ENCODE assay signal across 8 cellular contexts in genomic region chr18:26655614-26656400, GRCh38.
DNase-seq lines count a peak whose midpoint lies in the region; ATAC-seq and TF ChIP-seq lines count a peak whose summit lies in the region.

No MANE protein-coding gene starts in this region.

- H3K79me2 ChIP-seq in OCI-LY3 (ENCODE audit: low read length): no peaks in the 10 kb centered on the region

- peaks cover 4% of the 10 kb centered on the region; the same call in 1 of the 2 replicates for H3K4me1 ChIP-seq in OCI-LY3 (ENCODE audit: low read length)
- H3K4me1 ChIP-seq in duodenal mucosa (ENCODE audit: control insufficient read depth in 1 of 2, insufficient read depth in 2 of 2, low read length in 2 of 2): peaks cover 12 to 13% of the 10 kb centered on the region in 2 donors

- TF ChIP-seq POLR2A in lower leg skin (IDR thresholded peaks at IDR 0.05): no peak

- peak overlapping the region; percentile 74 for H3K4me2 ChIP-seq in OCI-LY3 (ENCODE audit: low read length)

- H3K36me3 ChIP-seq in OCI-LY3 (replicated peaks; ENCODE audit: low read depth, low read length) (no peaks in the 10 kb centered on the region), duodenal mucosa (ENCODE audit: control insufficient read depth in 1 of 2, insufficient read depth in 2 of 2, low read length in 2 of 2) (no peaks in the 10 kb centered on the region)

- peaks cover 3 to 4% of the 10 kb centered on the region in 2 donors for H3K36me3 Mint-ChIP-seq in CD14-positive monocyte
- no peaks in the 10 kb centered on the region for H3K36me3 Mint-ChIP-seq in HFFc6 (ENCODE audit: low read depth)

- no peaks in the 10 kb centered on the region for H4K20me1 ChIP-seq in OCI-LY3 (ENCODE audit: insufficient read depth, low read length)

- WGBS in lower leg skin, 2 donors: 1 to 2% methylated on average over 54 to 56 of the region's 56 CpGs

- no peak overlapping the region for H3K27ac ChIP-seq in OCI-LY3 (ENCODE audit: low read length)
- no peak overlapping the region for H3K27ac ChIP-seq in duodenal mucosa (ENCODE audit: low read depth, low read length)
- peak overlapping the region; percentile 65 for H3K27ac ChIP-seq in temporal lobe (ENCODE audit: low read depth, low read length)

- DNase-seq in CD14-positive monocyte (ENCODE audit: low spot score) (no peak), HFFc6 (peak; percentile 5), lower leg skin (ENCODE audit: low spot score in 2 of 2) (peak; percentile 23 to 88)
- DNase-seq in activated naive CD4-positive, alpha-beta T cell (lab: John Stamatoyannopoulos, UW): no peak

- H2AFZ ChIP-seq in OCI-LY3 (ENCODE audit: low read depth, low read length): peak overlapping the region; percentile 43; the same call in 1 of the 2 replicates

- H3K27ac Mint-ChIP-seq in CD14-positive monocyte (peak overlapping the region in 1 of 7 donors; percentile 50), HFFc6 (no peak overlapping the region)

- H3K9me3 Mint-ChIP-seq in CD14-positive monocyte (peaks cover 0 to 5% (median 0%) of the 10 kb centered on the region in 7 donors), HFFc6 (no peaks in the 10 kb centered on the region)

- peaks cover 48% of the 10 kb centered on the region for H3K27me3 ChIP-seq in OCI-LY3 (ENCODE audit: low read depth, low read length)
- peaks cover 25 to 36% of the 10 kb centered on the region in 2 donors for H3K27me3 ChIP-seq in duodenal mucosa (ENCODE audit: control insufficient read depth in 1 of 2, insufficient read depth in 2 of 2, low read length in 2 of 2)

- H3K4me1 Mint-ChIP-seq in CD14-positive monocyte (peaks cover 30% of the 10 kb centered on the region), HFFc6 (ENCODE audit: low read depth) (peaks cover 25% of the 10 kb centered on the region)

- H3K9me3 ChIP-seq in OCI-LY3 (ENCODE audit: insufficient read depth, low read length) (no peaks in the 10 kb centered on the region), duodenal mucosa (ENCODE audit: control insufficient read depth in 1 of 2, low read length in 2 of 2) (no peaks in the 10 kb centered on the region)

- peak overlapping the region; percentile 73 to 88 for H3K4me3 Mint-ChIP-seq in CD14-positive monocyte
- peak overlapping the region; percentile 52 for H3K4me3 Mint-ChIP-seq in HFFc6

- intact Hi-C loops in CD14-positive monocyte (cut with micrococcal nuclease): no loop called here
- intact Hi-C loops in lower leg skin (cut with DNase I; ENCODE audit: low total_unique reads): loop anchor here (10.0 kb wide), 2 partner anchors 261 to 341 kb away; no protein-coding TSS in a partner anchor

- H3K9ac ChIP-seq in OCI-LY3 (ENCODE audit: low read length) (peak overlapping the region; percentile 71; the same call in 1 of the 2 replicates), duodenal mucosa (ENCODE audit: low read depth in 1 of 2, low read length in 2 of 2) (no peak overlapping the region)

- H3K4me3 ChIP-seq in OCI-LY3 (ENCODE audit: low read length) (peak overlapping the region; percentile 92), duodenal mucosa (ENCODE audit: low read depth in 1 of 2, low read length in 2 of 2) (peak overlapping the region; percentile 45 to 61), lower leg skin (ENCODE audit: low read depth, poor library complexity, severe bottlenecking) (peak overlapping the region; percentile 63)

- ATAC-seq in GM19397 (IDR thresholded peaks at IDR 0.05; ENCODE audit: unreplicated experiment): no peak

- TF ChIP-seq CTCF in CD14-positive monocyte (IDR thresholded peaks at IDR 0.05) (no peak), HFFc6 (IDR thresholded peaks at IDR 0.05) (peak; percentile 33), OCI-LY3 (IDR thresholded peaks at IDR 0.05; ENCODE audit: low read depth, low read length) (no peak), lower leg skin (IDR thresholded peaks at IDR 0.05) (no peak)

- peaks cover 60 to 69% (median 64%) of the 10 kb centered on the region in 3 donors for H3K27me3 Mint-ChIP-seq in CD14-positive monocyte (ENCODE audit: low read depth in 3 of 3)
- H3K27me3 Mint-ChIP-seq in HFFc6 (ENCODE audit: insufficient read depth): peaks cover 43% of the 10 kb centered on the region

Comparison
In these comparisons a context has a peak if more than half of its experiments do, and no peak if none do; other contexts are left out.
1. DNase-seq: peak in HFFc6 (single experiment) and lower leg skin (2 of 2); none in CD14-positive monocyte (single experiment) and activated naive CD4-positive, alpha-beta T cell (0 of 4).
2. Peak in every context shown above with its lines, with median percentiles within 50 percentile points of each other: H3K4me3 ChIP-seq.